In the genomic region with DNA sequence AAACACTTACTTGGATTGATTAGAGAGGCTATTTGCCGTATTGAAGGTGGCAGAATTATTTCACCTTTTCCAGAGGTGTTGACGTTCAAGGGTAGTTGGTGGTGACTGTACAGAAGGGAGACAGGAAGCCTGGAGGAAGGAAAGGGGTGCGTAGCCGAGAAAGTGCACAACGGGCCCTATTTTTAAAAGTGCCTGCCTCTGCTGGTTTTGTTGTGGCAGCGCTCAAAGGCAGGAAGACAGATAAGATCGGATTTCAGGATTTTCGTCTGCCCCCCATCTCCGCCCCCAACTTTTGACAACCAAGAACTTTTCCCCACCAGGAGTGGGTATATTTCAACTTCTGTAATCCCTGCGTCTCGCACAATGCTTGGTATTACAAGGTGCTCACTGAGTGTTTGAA, we compare ENCODE assay signal across 14 cellular contexts. TPM values are rescaled to one million over a fixed set of nuclear protein-coding genes. Genes with fewer than 3 reads are reported as not detected.
DNase-seq lines count a peak whose midpoint lies in the region; ATAC-seq and TF ChIP-seq lines count a peak whose summit lies in the region.
"Had no signal": no experiment of that assay in that cellular context is flagged by ENCODE, and none has a peak within 500 bp of the region (broad histone marks: within the 10 kb centered on the region; RNA-seq: fewer than 3 reads in every experiment).

No MANE protein-coding gene starts in this region.

- peak in 3 of 5 donors; percentile 34 to 65 (median 50) for DNase-seq in CD4-positive, alpha-beta memory T cell
- DNase-seq in Kasumi-1 (lab: John Stamatoyannopoulos, UW) (peak; percentile 84 to 86), osteocyte (ENCODE audit: extremely low spot score, unreplicated experiment) (no peak), inferior parietal cortex (ENCODE audit: extremely low spot score) (no peak), MV-4-11 (lab: John Stamatoyannopoulos, UW) (no peak)
- DNase-seq in activated naive CD8-positive, alpha-beta T cell treated with anti-CD3 and anti-CD28 coated beads for 36 hours, result no peak
- DNase-seq: anterior cingulate cortex, NCI-H2107, RPMI8226, substantia nigra had no signal

- peaks cover 0 to 3% (median 0%) of the 10 kb centered on the region in 8 donors for H3K9me3 Mint-ChIP-seq in CD4-positive, alpha-beta memory T cell
- H3K9me3 Mint-ChIP-seq in activated naive CD8-positive, alpha-beta T cell treated with anti-CD3 and anti-CD28 coated beads for 36 hours, result no peaks in the 10 kb centered on the region
- no peaks in the 10 kb centered on the region for H3K9me3 Mint-ChIP-seq in osteocyte (ENCODE audit: unreplicated experiment)
- no peaks in the 10 kb centered on the region for H3K9me3 Mint-ChIP-seq in stimulated activated memory B cell treated with anti-CD40 and anti-IgM and Interleukin-4, amounts not matched to agents 10 μg/mL and 1 μg/mL and 100 μg/mL, for 72 hours
- H3K9me3 Mint-ChIP-seq: neural progenitor cell had no signal

- peaks cover 10 to 21% of the 10 kb centered on the region in 2 donors for H3K36me3 Mint-ChIP-seq in CD4-positive, alpha-beta memory T cell
- H3K36me3 Mint-ChIP-seq in activated naive CD8-positive, alpha-beta T cell treated with anti-CD3 and anti-CD28 coated beads for 36 hours, result peaks cover 22% of the 10 kb centered on the region
- no peaks in the 10 kb centered on the region for H3K36me3 Mint-ChIP-seq in osteocyte (ENCODE audit: unreplicated experiment)
- H3K36me3 Mint-ChIP-seq in stimulated activated memory B cell treated with anti-CD40 and anti-IgM and Interleukin-4, amounts not matched to agents 10 μg/mL and 1 μg/mL and 100 μg/mL, for 72 hours, result peaks cover 22% of the 10 kb centered on the region

- H3K4me3 ChIP-seq in CD4-positive, alpha-beta memory T cell (ENCODE audit: low read length in 2 of 2), result peak overlapping the region; percentile 28 to 32
- H3K4me3 ChIP-seq: neural progenitor cell had no signal

- no peak for ATAC-seq in HG03469 (IDR thresholded peaks at IDR 0.05; ENCODE audit: unreplicated experiment)
- ATAC-seq in stimulated activated memory B cell treated with anti-CD40 and anti-IgM and Interleukin-4, amounts not matched to agents 10 μg/mL and 1 μg/mL and 100 μg/mL, for 72 hours, result no peak
- ATAC-seq: activated CD4-positive, CD25-positive, alpha-beta regulatory T cell treated with anti-CD3 and anti-CD28 coated beads, Interleukin-2, amount 50 U/mL, for 24 hours had no signal

- H3K4me1 ChIP-seq in CD4-positive, alpha-beta memory T cell (ENCODE audit: insufficient read depth, low read length), result peaks cover 98% of the 10 kb centered on the region

- peaks cover 8 to 53% (median 16%) of the 10 kb centered on the region in 4 donors for H3K4me1 Mint-ChIP-seq in CD4-positive, alpha-beta memory T cell
- peaks cover 57% of the 10 kb centered on the region for H3K4me1 Mint-ChIP-seq in activated naive CD8-positive, alpha-beta T cell treated with anti-CD3 and anti-CD28 coated beads for 36 hours
- H3K4me1 Mint-ChIP-seq in osteocyte (ENCODE audit: unreplicated experiment), result peaks cover 66% of the 10 kb centered on the region
- no peaks in the 10 kb centered on the region for H3K4me1 Mint-ChIP-seq in stimulated activated memory B cell treated with anti-CD40 and anti-IgM and Interleukin-4, amounts not matched to agents 10 μg/mL and 1 μg/mL and 100 μg/mL, for 72 hours

- H3K36me3 ChIP-seq in CD4-positive, alpha-beta memory T cell (ENCODE audit: insufficient read depth, low read length), result no peaks in the 10 kb centered on the region
- H3K36me3 ChIP-seq: neural progenitor cell had no signal

- intact Hi-C loops in CD4-positive, alpha-beta memory T cell (cut with micrococcal nuclease), result no loop called here

- POLR2A ChIA-PET in CD4-positive, alpha-beta memory T cell (lab: Charles Lee; ENCODE audit: partially characterized antibody), result interaction anchor here (1.1 to 16.2 kb wide), 10 partner anchors 9 to 82 kb away, joined by 3 to 382 read pairs (median 34); a partner anchor contains a TSS

- CTCF ChIA-PET in CD4-positive, alpha-beta memory T cell (lab: Charles Lee; ENCODE audit: partially characterized antibody), result interaction anchor here (0.9 to 5.5 kb wide), 5 partner anchors 9 to 70 kb away, joined by 3 to 37 read pairs (median 3); no protein-coding TSS in a partner anchor

- H3K27ac ChIP-seq in CD4-positive, alpha-beta memory T cell (ENCODE audit: low read depth, low read length), result peak overlapping the region; percentile 75
- H3K27ac ChIP-seq: neural progenitor cell had no signal

- TF ChIP-seq CTCF in osteocyte (IDR thresholded peaks at IDR 0.05), result no peak

- no peaks in the 10 kb centered on the region for H3K27me3 ChIP-seq in CD4-positive, alpha-beta memory T cell (ENCODE audit: insufficient read depth, low read length)
- H3K27me3 ChIP-seq: neural progenitor cell had no signal

- H3K27ac Mint-ChIP-seq in CD4-positive, alpha-beta memory T cell, result peak overlapping the region in 2 of 7 donors; percentile 91 to 95
- no peak overlapping the region for H3K27ac Mint-ChIP-seq in activated naive CD8-positive, alpha-beta T cell treated with anti-CD3 and anti-CD28 coated beads for 36 hours
- H3K27ac Mint-ChIP-seq in osteocyte (ENCODE audit: unreplicated experiment), result peak overlapping the region; percentile 20
- H3K27ac Mint-ChIP-seq in stimulated activated memory B cell treated with anti-CD40 and anti-IgM and Interleukin-4, amounts not matched to agents 10 μg/mL and 1 μg/mL and 100 μg/mL, for 72 hours, result no peak overlapping the region
- H3K27ac Mint-ChIP-seq: neural progenitor cell had no signal

- peak overlapping the region in 2 of 8 donors; percentile 68 to 81 for H3K4me3 Mint-ChIP-seq in CD4-positive, alpha-beta memory T cell
- H3K4me3 Mint-ChIP-seq in activated naive CD8-positive, alpha-beta T cell treated with anti-CD3 and anti-CD28 coated beads for 36 hours, result peak overlapping the region; percentile 49
- H3K4me3 Mint-ChIP-seq in osteocyte (ENCODE audit: unreplicated experiment), result no peak overlapping the region
- no peak overlapping the region for H3K4me3 Mint-ChIP-seq in stimulated activated memory B cell treated with anti-CD40 and anti-IgM and Interleukin-4, amounts not matched to agents 10 μg/mL and 1 μg/mL and 100 μg/mL, for 72 hours
- H3K4me3 Mint-ChIP-seq: neural progenitor cell had no signal

- no peaks in the 10 kb centered on the region for H3K27me3 Mint-ChIP-seq in CD4-positive, alpha-beta memory T cell
- no peaks in the 10 kb centered on the region for H3K27me3 Mint-ChIP-seq in activated naive CD8-positive, alpha-beta T cell treated with anti-CD3 and anti-CD28 coated beads for 36 hours
- H3K27me3 Mint-ChIP-seq in osteocyte (ENCODE audit: unreplicated experiment), result no peaks in the 10 kb centered on the region
- H3K27me3 Mint-ChIP-seq in stimulated activated memory B cell treated with anti-CD40 and anti-IgM and Interleukin-4, amounts not matched to agents 10 μg/mL and 1 μg/mL and 100 μg/mL, for 72 hours, result no peaks in the 10 kb centered on the region

- no peaks in the 10 kb centered on the region for H3K9me3 ChIP-seq in CD4-positive, alpha-beta memory T cell (ENCODE audit: control insufficient read depth in 1 of 2, low read length in 2 of 2)

RNA-seq across cellular contexts. Expression of a gene that starts 38.5 kb away (rescaled TPM):
- total RNA-seq in CD4-positive, alpha-beta memory T cell, result 100 to 1,000 TPM; 189 to 197 TPM
- polyA plus RNA-seq in CD4-positive, alpha-beta memory T cell, result 10 to 100 TPM; 14.6 to 31.9 TPM
- 10 to 100 TPM; 15.7 to 16.4 TPM for total RNA-seq in activated naive CD8-positive, alpha-beta T cell treated with anti-CD3 and anti-CD28 coated beads for 36 hours
- total RNA-seq in osteocyte, result 35.8 and 39.7 TPM in 2 replicates

Comparison
In these comparisons a context has a peak if more than half of its experiments do, and no peak if none do; other contexts are left out.
1. DNase-seq: peak in CD4-positive, alpha-beta memory T cell (3 of 5) and Kasumi-1 (2 of 2); none in activated naive CD8-positive, alpha-beta T cell treated with anti-CD3 and anti-CD28 coated beads for 36 hours (single experiment), osteocyte (single experiment), inferior parietal cortex (single experiment) and MV-4-11 (single experiment).